21 cellular contexts compared by ENCODE assay signal in genomic region chr1:145857170-145857569, GRCh38. TPM values are rescaled to one million over a fixed set of nuclear protein-coding genes. Genes with fewer than 3 reads are reported as not detected.
DNase-seq lines count a peak whose midpoint lies in the region; ATAC-seq, FAIRE-seq and TF ChIP-seq lines count a peak whose summit lies in the region.
"Had no signal": no experiment of that assay in that cellular context is flagged by ENCODE, and none has a peak within 500 bp of the region (broad histone marks: within the 10 kb centered on the region; RNA-seq: fewer than 3 reads in every experiment).

No MANE protein-coding gene starts in this region.

- ATAC-seq in effector memory CD8-positive, alpha-beta T cell (replicated peaks) = no peak
- no peak for ATAC-seq in HG02970 (IDR thresholded peaks at IDR 0.05; ENCODE audit: low FRiP score, unreplicated experiment)
- ATAC-seq: activated CD4-positive, CD25-positive, alpha-beta regulatory T cell treated with anti-CD3 and anti-CD28 coated beads, Interleukin-2, amount 50 U/mL, for 24 hours had no signal

- FAIRE-seq in GM19239 (lab: Jason Lieb, UNC) = no peak
- FAIRE-seq: keratinocyte had no signal

- H3K27ac Mint-ChIP-seq in HFFc6 = no peak overlapping the region
- H3K27ac Mint-ChIP-seq in effector memory CD8-positive, alpha-beta T cell = no peak overlapping the region

- H3K4me3 Mint-ChIP-seq in HFFc6 = peak overlapping the region; percentile 13; the same call in 1 of the 2 replicates
- peak overlapping the region; percentile 86 to 94 for H3K4me3 Mint-ChIP-seq in effector memory CD8-positive, alpha-beta T cell

- no peak for TF ChIP-seq CTCF in HFFc6 (IDR thresholded peaks at IDR 0.05)

- no peak overlapping the region for H3K9ac ChIP-seq in rectal smooth muscle tissue (ENCODE audit: low read length)

- H3K4me3 ChIP-seq in rectal smooth muscle tissue (ENCODE audit: low read length) = peak overlapping the region; percentile 20
- no peak overlapping the region for H3K4me3 ChIP-seq in effector memory CD4-positive, alpha-beta T cell (ENCODE audit: insufficient read depth, low read depth, low read length, poor library complexity, severe bottlenecking)

- H3K27ac ChIP-seq in rectal smooth muscle tissue (ENCODE audit: low read depth, low read length) = no peak overlapping the region
- H3K27ac ChIP-seq in effector memory CD4-positive, alpha-beta T cell (ENCODE audit: insufficient read depth, low read length, poor library complexity, severe bottlenecking) = no peak overlapping the region
- H3K27ac ChIP-seq: SJCRH30 had no signal

- peaks cover 19% of the 10 kb centered on the region; the same call in 1 of the 2 replicates for H3K36me3 Mint-ChIP-seq in HFFc6 (ENCODE audit: low read depth)
- H3K36me3 Mint-ChIP-seq in effector memory CD8-positive, alpha-beta T cell (ENCODE audit: insufficient read depth) = peaks cover 27% of the 10 kb centered on the region

- H3K9me3 Mint-ChIP-seq in HFFc6 = no peaks in the 10 kb centered on the region
- H3K9me3 Mint-ChIP-seq in effector memory CD8-positive, alpha-beta T cell = no peaks in the 10 kb centered on the region
- H3K9me3 Mint-ChIP-seq: naive B cell had no signal

- H3K27me3 ChIP-seq in rectal smooth muscle tissue (ENCODE audit: control insufficient read depth, insufficient read depth, low read length) = no peaks in the 10 kb centered on the region
- H3K27me3 ChIP-seq in effector memory CD4-positive, alpha-beta T cell (replicated peaks; ENCODE audit: control insufficient read depth, insufficient read depth, low read length, poor library complexity, severe bottlenecking) = no peaks in the 10 kb centered on the region
- H3K27me3 ChIP-seq: SJCRH30, spleen had no signal

- no peaks in the 10 kb centered on the region for H3K9me3 ChIP-seq in effector memory CD4-positive, alpha-beta T cell (ENCODE audit: control insufficient read depth, low read length)
- H3K9me3 ChIP-seq: SJCRH30, spleen had no signal

- peaks cover 1% of the 10 kb centered on the region for H3K27me3 Mint-ChIP-seq in HFFc6 (ENCODE audit: insufficient read depth)
- no peaks in the 10 kb centered on the region for H3K27me3 Mint-ChIP-seq in effector memory CD8-positive, alpha-beta T cell

- peaks cover 28% of the 10 kb centered on the region for H3K36me3 ChIP-seq in rectal smooth muscle tissue (ENCODE audit: control insufficient read depth, insufficient read depth, low read length)
- peaks cover 22% of the 10 kb centered on the region for H3K36me3 ChIP-seq in effector memory CD4-positive, alpha-beta T cell (ENCODE audit: control insufficient read depth, insufficient read depth, low read length)

- peaks cover 18% of the 10 kb centered on the region for H3K4me1 Mint-ChIP-seq in HFFc6 (ENCODE audit: low read depth)
- peaks cover 22 to 23% of the 10 kb centered on the region in 2 donors for H3K4me1 Mint-ChIP-seq in effector memory CD8-positive, alpha-beta T cell (ENCODE audit: low read depth in 2 of 2)

- DNase-seq in NCI-H82 (lab: John Stamatoyannopoulos, UW) (peak; percentile 64), NCI-H82 treated with DMSO at 0.1 percent for 48 hours (lab: John Stamatoyannopoulos, UW; ENCODE audit: unreplicated experiment) (no peak), HFFc6 (no peak), GM19239 (ENCODE audit: insufficient read length, low spot score) (no peak)
- no peak for DNase-seq in effector memory CD8-positive, alpha-beta T cell
- no peak for DNase-seq in effector memory CD4-positive, alpha-beta T cell
- DNase-seq: 8988T; activated effector memory CD4-positive, alpha-beta T cell treated with Interleukin-2 at 50 U/mL for 16 hours; C1 segment of cervical spinal cord; naive B cell; NCI-H2029; NCI-H510A; SJCRH30; spleen; stimulated activated CD8-positive, alpha-beta memory T cell treated with anti-CD3 and anti-CD28 coated beads, Interleukin-4, amount 100 ng/mL, for 48 hours; T-helper 9 cell had no signal

- H3K4me1 ChIP-seq in rectal smooth muscle tissue (ENCODE audit: control insufficient read depth, insufficient read depth, low read length) = peaks cover 9% of the 10 kb centered on the region
- H3K4me1 ChIP-seq in effector memory CD4-positive, alpha-beta T cell (ENCODE audit: control insufficient read depth, insufficient read depth, low read length, poor library complexity, severe bottlenecking) = peaks cover 8% of the 10 kb centered on the region

RNA-seq across cellular contexts. Expression of gene PIAS3, which starts 1.7 kb away (rescaled TPM):
- total RNA-seq in HFFc6 (2021; fragmentation: NEBNext Ultra II Directional; extraction: Animal tissue kit (Norgen Biotek cat#: 25700)) = 10 to 100 TPM; 45.2 to 53.8 (median 51.6) TPM

RNA-seq across cellular contexts. Expression of gene NUDT17, which starts 11.7 kb away (rescaled TPM):
- 1 to 10 TPM; 2.4 to 4.5 (median 3.6) TPM for total RNA-seq in HFFc6 (2021; fragmentation: NEBNext Ultra II Directional; extraction: Animal tissue kit (Norgen Biotek cat#: 25700))

RNA-seq across cellular contexts. Expression of gene ANKRD35, which starts 28.5 kb away (rescaled TPM):
- 1 to 10 TPM in 4 of 6 experiments, under 1 TPM in 2; 0.75 to 2.0 (median 1.1) TPM for total RNA-seq in HFFc6 (2021; fragmentation: NEBNext Ultra II Directional; extraction: Animal tissue kit (Norgen Biotek cat#: 25700))
- total RNA-seq: H4, SJCRH30 had no signal

RNA-seq across cellular contexts. Expression of gene POLR3C, which starts 33.2 kb away (rescaled TPM):
- 10 to 100 TPM; 31.4 to 39.1 (median 35.1) TPM for total RNA-seq in HFFc6 (2021; fragmentation: NEBNext Ultra II Directional; extraction: Animal tissue kit (Norgen Biotek cat#: 25700))

RNA-seq across cellular contexts. Expression of gene RNF115, which starts 33.3 kb away (rescaled TPM):
- total RNA-seq in HFFc6 (2021; fragmentation: NEBNext Ultra II Directional; extraction: Animal tissue kit (Norgen Biotek cat#: 25700)) = 10 to 100 TPM; 14.0 to 23.0 (median 21.2) TPM
